In genomic region chr11:94304559-94304958, GRCh38 we compare ENCODE assay signal across 31 cellular contexts. TPM values are rescaled to one million over a fixed set of nuclear protein-coding genes. Genes with fewer than 3 reads are reported as not detected.
DNase-seq lines count a peak whose midpoint lies in the region; ATAC-seq and TF ChIP-seq lines count a peak whose summit lies in the region.
"Had no signal": no experiment of that assay in that cellular context is flagged by ENCODE, and none has a peak within 500 bp of the region (broad histone marks: within the 10 kb centered on the region; RNA-seq: fewer than 3 reads in every experiment).

Gene IZUMO1R (plus strand): TSS chr11:94304580. CDS start chr11:94305637, 1,057 bp downstream.

- peak within 1 kb of the TSS; percentile 23 for H2AK9ac ChIP-seq in IMR-90 (replicated peaks; ENCODE audit: low read depth, low read length, poor library complexity)

- no peak within 1 kb of the TSS for H2BK20ac ChIP-seq in IMR-90 (ENCODE audit: low read depth, low read length)

- H3K36me3 ChIP-seq in GM23338 (ENCODE audit: insufficient read depth) (no peaks in the 10 kb centered on the region), IMR-90 (ENCODE audit: control insufficient read depth, insufficient read depth, low read length) (no peaks in the 10 kb centered on the region), osteoblast (ENCODE audit: insufficient read depth, low read length) (no peaks in the 10 kb centered on the region)
- H3K36me3 ChIP-seq: BLaER1 treated with 17β-estradiol and CSF1 and Interleukin-3, amounts not matched to agents 10 nM and 100 nM; Peyer's patch; SJCRH30 had no signal

- DNase-seq in GM23338 (ENCODE audit: low spot score): no peak
- no peak for DNase-seq in IMR-90
- DNase-seq in coronary artery (ENCODE audit: low spot score): no peak
- no peak for DNase-seq in osteoblast (ENCODE audit: insufficient read length, low spot score, missing footprints)
- DNase-seq in progenitor cell of endocrine pancreas (ENCODE audit: low spot score, unreplicated experiment): no peak
- DNase-seq in stimulated activated naive B cell treated with anti-CD40 and anti-IgM and Interleukin-4, amounts not matched to agents 10 μg/mL and 1 μg/mL and 100 μg/mL, for 72 hours: no peak
- no peak for DNase-seq in MV-4-11 (lab: John Stamatoyannopoulos, UW)
- DNase-seq: activated CD4-positive, alpha-beta memory T cell treated with anti-CD3 and anti-CD28 coated beads, Interleukin-2, amount 10 ng/mL, durations not matched to agents 7 days and 5 days; activated CD4-positive, alpha-beta T cell treated with anti-CD3 and anti-CD28 coated beads for 1 hour; activated naive CD4-positive, alpha-beta T cell treated with anti-CD3 and anti-CD28 coated beads, Interleukin-2, amount 50 U/mL, for 16 hours; caudate nucleus; COR-L47; NCI-H1436 treated with DMSO at 0.1 percent for 48 hours; NCI-H2171; occipital lobe; Peyer's patch; retina; SJCRH30; stimulated activated CD4-positive, alpha-beta T cell treated with anti-CD3 and anti-CD28 coated beads, Interleukin-12 subunit alpha, Interleukin-12 subunit beta, amount 100 ng/mL, for 4 hours; stimulated activated CD4-positive, alpha-beta T cell treated with anti-CD3 and anti-CD28 coated beads, Interleukin-4, amount 100 ng/mL, for 24 hours; substantia nigra had no signal

- no peak within 1 kb of the TSS for H3K14ac ChIP-seq in IMR-90 (replicated peaks; ENCODE audit: low read depth, low read length)

- in situ Hi-C loops in IMR-90 (cut with MboI; ENCODE audit: low sequenced_read_pairs): no loop called here

- TF ChIP-seq CTCF in GM23338 (conservative IDR thresholded peaks at IDR 0.05; ENCODE audit: low read depth in 2 of 2) (no peak), IMR-90 (conservative IDR thresholded peaks at IDR 0.05; ENCODE audit: low read depth, low read length) (no peak), coronary artery (IDR thresholded peaks at IDR 0.05) (no peak), osteoblast (IDR thresholded peaks at IDR 0.05; ENCODE audit: extremely low read depth, low read depth, low read length) (no peak), progenitor cell of endocrine pancreas (IDR thresholded peaks at IDR 0.05; ENCODE audit: unreplicated experiment) (no peak)

- peak within 1 kb of the TSS; percentile 51; the same call in 1 of the 2 replicates for H3K4ac ChIP-seq in IMR-90 (ENCODE audit: low read depth, low read length)

- CTCF ChIA-PET in IMR-90 (lab: Yijun Ruan, JAX): no interaction called here

- H2AK5ac ChIP-seq in IMR-90 (ENCODE audit: low read depth, low read length): no peak within 1 kb of the TSS

- intact Hi-C loops in IMR-90 (cut with micrococcal nuclease): no loop called here

- H3K4me3 ChIP-seq in GM23338 (0 out of 2 replicates have a peak within 1 kb of the TSS, but pooled peaks have one; percentile 36), IMR-90 (ENCODE audit: insufficient read depth, low read depth, low read length) (no peak within 1 kb of the TSS), coronary artery (peak within 1 kb of the TSS; percentile 45), osteoblast (ENCODE audit: insufficient read depth, low read length) (no peak within 1 kb of the TSS)
- H3K4me3 ChIP-seq: BLaER1 treated with 17β-estradiol and CSF1 and Interleukin-3, amounts not matched to agents 10 nM and 100 nM; Peyer's patch; SJCRH30 had no signal

- H3K27ac Mint-ChIP-seq in GM23338 (peak within 1 kb of the TSS; percentile 30; the same call in 1 of the 2 replicates), progenitor cell of endocrine pancreas (no peak within 1 kb of the TSS)
- no peak within 1 kb of the TSS for H3K27ac Mint-ChIP-seq in stimulated activated naive B cell treated with anti-CD40 and anti-IgM and Interleukin-4, amounts not matched to agents 10 μg/mL and 1 μg/mL and 100 μg/mL, for 72 hours
- H3K27ac Mint-ChIP-seq: activated CD4-positive, alpha-beta memory T cell treated with anti-CD3 and anti-CD28 coated beads, Interleukin-2, amount 10 ng/mL, durations not matched to agents 7 days and 5 days; activated T-helper 17 cell treated with anti-CD3 and anti-CD28 coated beads, Interleukin-2, amount 50 U/mL, for 72 hours; memory B cell; stimulated activated effector memory CD8-positive, alpha-beta T cell treated with anti-CD3 and anti-CD28 coated beads, Interleukin-12 subunit alpha, Interleukin-12 subunit beta, amount 100 ng/mL, for 72 hours had no signal

- H3K18ac ChIP-seq in IMR-90 (ENCODE audit: low read depth, low read length): 0 out of 2 replicates have a peak within 1 kb of the TSS, but pooled peaks have one; percentile 18

- no peak within 1 kb of the TSS for H3K56ac ChIP-seq in IMR-90 (ENCODE audit: extremely low read depth, insufficient read depth, low read length)

- H3K79me1 ChIP-seq in IMR-90 (ENCODE audit: low read depth in 1 of 2, low read length in 2 of 2): no peaks in the 10 kb centered on the region

- no peaks in the 10 kb centered on the region; the same call in 1 of the 2 replicates for H3K9me1 ChIP-seq in IMR-90 (ENCODE audit: insufficient read depth, low read length)

- H3F3A ChIP-seq in GM23338 (replicated peaks; ENCODE audit: low read depth): no peaks in the 10 kb centered on the region

- no peaks in the 10 kb centered on the region for H3K9me3 ChIP-seq in IMR-90 (ENCODE audit: control insufficient read depth, insufficient read depth, low read length)
- H3K9me3 ChIP-seq in osteoblast (ENCODE audit: low read depth, low read length): no peaks in the 10 kb centered on the region
- H3K9me3 ChIP-seq: BLaER1 treated with 17β-estradiol and CSF1 and Interleukin-3, amounts not matched to agents 10 nM and 100 nM; Peyer's patch; SJCRH30 had no signal

- H2AFZ ChIP-seq in GM23338 (peak within 1 kb of the TSS; percentile 89), IMR-90 (replicated peaks; ENCODE audit: low read length, poor library complexity) (peak within 1 kb of the TSS; percentile 71), osteoblast (ENCODE audit: low read length) (peak within 1 kb of the TSS; percentile 40)

- no peak within 1 kb of the TSS for H3K23ac ChIP-seq in IMR-90 (ENCODE audit: low read depth, low read length)

- H3K9me3 Mint-ChIP-seq in GM23338: no peaks in the 10 kb centered on the region
- no peaks in the 10 kb centered on the region for H3K9me3 Mint-ChIP-seq in progenitor cell of endocrine pancreas (ENCODE audit: low read depth)
- no peaks in the 10 kb centered on the region for H3K9me3 Mint-ChIP-seq in stimulated activated naive B cell treated with anti-CD40 and anti-IgM and Interleukin-4, amounts not matched to agents 10 μg/mL and 1 μg/mL and 100 μg/mL, for 72 hours
- H3K9me3 Mint-ChIP-seq: activated CD4-positive, alpha-beta memory T cell treated with anti-CD3 and anti-CD28 coated beads, Interleukin-2, amount 10 ng/mL, durations not matched to agents 7 days and 5 days; activated T-helper 17 cell treated with anti-CD3 and anti-CD28 coated beads, Interleukin-2, amount 50 U/mL, for 72 hours; memory B cell; stimulated activated effector memory CD8-positive, alpha-beta T cell treated with anti-CD3 and anti-CD28 coated beads, Interleukin-12 subunit alpha, Interleukin-12 subunit beta, amount 100 ng/mL, for 72 hours had no signal

- 0 out of 2 replicates have a peak, but pooled peaks cover 4% of the 10 kb centered on the region for H3K9me2 ChIP-seq in GM23338 (ENCODE audit: insufficient read depth)

- peak within 1 kb of the TSS in 1 of 2 experiments; percentile 3; a peak in 1 of 4 replicates for H4K8ac ChIP-seq in IMR-90 (ENCODE audit: low read depth in 2 of 2, low read length in 2 of 2)

- TF ChIP-seq RAD21 in IMR-90 (IDR thresholded peaks at IDR 0.05; ENCODE audit: low read length): no peak

- H3K79me2 ChIP-seq in GM23338 (replicated peaks; ENCODE audit: insufficient read depth) (no peaks in the 10 kb centered on the region), osteoblast (ENCODE audit: insufficient read depth, low read length) (no peaks in the 10 kb centered on the region)

- BruUV-seq in IMR-90 (replicated peaks; lab: Mats Ljungman, UMichigan): no TSS peak

- H3K4me3 Mint-ChIP-seq in GM23338 (no peak within 1 kb of the TSS), progenitor cell of endocrine pancreas (ENCODE audit: low read depth) (no peak within 1 kb of the TSS)
- no peak within 1 kb of the TSS for H3K4me3 Mint-ChIP-seq in stimulated activated naive B cell treated with anti-CD40 and anti-IgM and Interleukin-4, amounts not matched to agents 10 μg/mL and 1 μg/mL and 100 μg/mL, for 72 hours
- H3K4me3 Mint-ChIP-seq: activated CD4-positive, alpha-beta memory T cell treated with anti-CD3 and anti-CD28 coated beads, Interleukin-2, amount 10 ng/mL, durations not matched to agents 7 days and 5 days; activated T-helper 17 cell treated with anti-CD3 and anti-CD28 coated beads, Interleukin-2, amount 50 U/mL, for 72 hours; memory B cell; stimulated activated effector memory CD8-positive, alpha-beta T cell treated with anti-CD3 and anti-CD28 coated beads, Interleukin-12 subunit alpha, Interleukin-12 subunit beta, amount 100 ng/mL, for 72 hours had no signal

- peaks cover 20% of the 10 kb centered on the region for H3K4me1 ChIP-seq in GM23338 (ENCODE audit: insufficient read depth)
- peaks cover 5% of the 10 kb centered on the region for H3K4me1 ChIP-seq in IMR-90 (ENCODE audit: control insufficient read depth, insufficient read depth, low read length)
- peaks cover 7% of the 10 kb centered on the region for H3K4me1 ChIP-seq in osteoblast (ENCODE audit: insufficient read depth, low read length)
- H3K4me1 ChIP-seq: BLaER1 treated with 17β-estradiol and CSF1 and Interleukin-3, amounts not matched to agents 10 nM and 100 nM; foreskin keratinocyte; Peyer's patch; SJCRH30 had no signal

- H3K4me2 ChIP-seq in GM23338 (peak within 1 kb of the TSS; percentile 64; the same call in 1 of the 2 replicates), IMR-90 (ENCODE audit: low read depth, low read length) (no peak within 1 kb of the TSS), osteoblast (ENCODE audit: insufficient read depth, low read length) (peak within 1 kb of the TSS; percentile 33)
- H3K4me2 ChIP-seq: BLaER1 treated with 17β-estradiol and CSF1 and Interleukin-3, amounts not matched to agents 10 nM and 100 nM; KMS-11 had no signal

- H4K5ac ChIP-seq in IMR-90 (ENCODE audit: low read depth, low read length): peak within 1 kb of the TSS; percentile 62

- POLR2A ChIA-PET in IMR-90 (lab: Charles Lee; ENCODE audit: unreplicated experiment): no interaction called here

- WGBS in IMR-90 (ENCODE audit: extremely low coverage in 2 of 2, insufficient read length in 1 of 2), 2 experiments: 55% methylated on average over 2 of the region's 7 CpGs; no CpG with 5 or more reads in 1 of the 2 experiments

- H3K27me3 Mint-ChIP-seq in GM23338 (ENCODE audit: insufficient read depth, low read depth, poor library complexity) (peaks cover 10% of the 10 kb centered on the region), progenitor cell of endocrine pancreas (peaks cover 22% of the 10 kb centered on the region)
- H3K27me3 Mint-ChIP-seq in stimulated activated naive B cell treated with anti-CD40 and anti-IgM and Interleukin-4, amounts not matched to agents 10 μg/mL and 1 μg/mL and 100 μg/mL, for 72 hours: no peaks in the 10 kb centered on the region

- no peaks in the 10 kb centered on the region for H3K27me3 ChIP-seq in GM23338 (ENCODE audit: insufficient read depth)
- peaks cover 11% of the 10 kb centered on the region for H3K27me3 ChIP-seq in IMR-90 (ENCODE audit: control insufficient read depth, insufficient read depth, low read length)
- no peaks in the 10 kb centered on the region for H3K27me3 ChIP-seq in osteoblast (ENCODE audit: insufficient read depth, low read length)
- H3K27me3 ChIP-seq: BLaER1 treated with 17β-estradiol and CSF1 and Interleukin-3, amounts not matched to agents 10 nM and 100 nM; Peyer's patch; SJCRH30 had no signal

- H4K91ac ChIP-seq in IMR-90 (ENCODE audit: insufficient read depth, low read depth, low read length): no peak within 1 kb of the TSS; the same call in 1 of the 2 replicates

- H2BK120ac ChIP-seq in IMR-90 (ENCODE audit: low read depth, low read length): peak within 1 kb of the TSS; percentile 50

- ATAC-seq in GM23338 (peak; percentile 13; the same call in 1 of the 3 replicates), IMR-90 (ENCODE audit: low read depth) (no peak), HG03045 (IDR thresholded peaks at IDR 0.05; ENCODE audit: unreplicated experiment) (no peak)
- no peak for ATAC-seq in stimulated activated naive B cell treated with anti-CD40 and anti-IgM and Interleukin-4, amounts not matched to agents 10 μg/mL and 1 μg/mL and 100 μg/mL, for 72 hours (replicated peaks)
- ATAC-seq: activated T-helper 17 cell treated with anti-CD3 and anti-CD28 coated beads, Interleukin-2, amount 50 U/mL, for 72 hours had no signal

- H3K27ac ChIP-seq in GM23338 (ENCODE audit: low read depth) (no peak within 1 kb of the TSS), IMR-90 (ENCODE audit: insufficient read depth, low read length) (no peak within 1 kb of the TSS), coronary artery (peak within 1 kb of the TSS; percentile 11 to 79), osteoblast (ENCODE audit: low read depth, low read length) (no peak within 1 kb of the TSS)
- H3K27ac ChIP-seq: BLaER1 treated with 17β-estradiol and CSF1 and Interleukin-3, amounts not matched to agents 10 nM and 100 nM; foreskin keratinocyte; KMS-11; Peyer's patch; SJCRH30 had no signal

- no peak within 1 kb of the TSS for H2BK5ac ChIP-seq in IMR-90 (ENCODE audit: low read depth, low read length, poor library complexity, severe bottlenecking)

- H2BK15ac ChIP-seq in IMR-90 (ENCODE audit: low read depth, low read length): no peak within 1 kb of the TSS

- TF ChIP-seq POLR2A in IMR-90 (IDR thresholded peaks at IDR 0.05; ENCODE audit: low read depth, low read length): no peak

- H4K20me1 ChIP-seq in GM23338 (replicated peaks; ENCODE audit: insufficient read depth) (no peaks in the 10 kb centered on the region), IMR-90 (ENCODE audit: insufficient read depth, low read length) (no peaks in the 10 kb centered on the region), osteoblast (ENCODE audit: insufficient read depth, low read length) (no peaks in the 10 kb centered on the region)
- H4K20me1 ChIP-seq: BLaER1 treated with 17β-estradiol and CSF1 and Interleukin-3, amounts not matched to agents 10 nM and 100 nM had no signal

- H3K36me3 Mint-ChIP-seq in GM23338 (ENCODE audit: low read depth): no peaks in the 10 kb centered on the region
- H3K36me3 Mint-ChIP-seq in progenitor cell of endocrine pancreas (ENCODE audit: insufficient read depth): no peaks in the 10 kb centered on the region
- no peaks in the 10 kb centered on the region for H3K36me3 Mint-ChIP-seq in stimulated activated naive B cell treated with anti-CD40 and anti-IgM and Interleukin-4, amounts not matched to agents 10 μg/mL and 1 μg/mL and 100 μg/mL, for 72 hours
- H3K36me3 Mint-ChIP-seq: memory B cell; stimulated activated effector memory CD8-positive, alpha-beta T cell treated with anti-CD3 and anti-CD28 coated beads, Interleukin-12 subunit alpha, Interleukin-12 subunit beta, amount 100 ng/mL, for 72 hours had no signal

- no peak within 1 kb of the TSS for H3K9ac ChIP-seq in IMR-90 (ENCODE audit: low read depth, low read length)
- H3K9ac ChIP-seq: BLaER1 treated with 17β-estradiol and CSF1 and Interleukin-3, amounts not matched to agents 10 nM and 100 nM; KMS-11 had no signal

- H3K4me1 Mint-ChIP-seq in GM23338: peaks cover 39% of the 10 kb centered on the region
- H3K4me1 Mint-ChIP-seq in progenitor cell of endocrine pancreas (ENCODE audit: low read depth): peaks cover 3% of the 10 kb centered on the region
- H3K4me1 Mint-ChIP-seq in stimulated activated naive B cell treated with anti-CD40 and anti-IgM and Interleukin-4, amounts not matched to agents 10 μg/mL and 1 μg/mL and 100 μg/mL, for 72 hours: no peaks in the 10 kb centered on the region
- H3K4me1 Mint-ChIP-seq: activated CD4-positive, alpha-beta memory T cell treated with anti-CD3 and anti-CD28 coated beads, Interleukin-2, amount 10 ng/mL, durations not matched to agents 7 days and 5 days; activated T-helper 17 cell treated with anti-CD3 and anti-CD28 coated beads, Interleukin-2, amount 50 U/mL, for 72 hours; memory B cell; stimulated activated effector memory CD8-positive, alpha-beta T cell treated with anti-CD3 and anti-CD28 coated beads, Interleukin-12 subunit alpha, Interleukin-12 subunit beta, amount 100 ng/mL, for 72 hours had no signal

- dilution Hi-C loops in IMR-90 (cut with HindIII; ENCODE audit: low sequenced_read_pairs, unreplicated experiment): no loop called here

RNA-seq across cellular contexts. Expression of gene IZUMO1R, which starts in this region (rescaled TPM):
- total RNA-seq in GM23338 (2014; rRNA removed; shearing (Covaris generic)): not detected in 2 replicates
- not detected in 2 replicates for polyA plus RNA-seq in GM23338 (2016; fragmentation: Nextera tagmentation; extraction: Ambion mirVana)
- not detected in 2 replicates for total RNA-seq in IMR-90 (2012; rRNA removed)
- polyA plus RNA-seq in IMR-90 (2012; rRNA removed): not detected in 2 replicates
- not detected in 2 replicates for polyA plus RNA-seq in IMR-90 (2012; cell fraction: cytosol; rRNA removed)
- not detected in 2 replicates for polyA plus RNA-seq in IMR-90 (2012; cell fraction: nucleus; rRNA removed; ENCODE audit: low replicate concordance)
- not detected in 2 replicates for total RNA-seq in osteoblast
- not detected in 2 replicates for total RNA-seq in progenitor cell of endocrine pancreas
- total RNA-seq: activated CD4-positive, alpha-beta memory T cell treated with anti-CD3 and anti-CD28 coated beads, Interleukin-2, amount 10 ng/mL, durations not matched to agents 7 days and 5 days; activated T-helper 17 cell treated with anti-CD3 and anti-CD28 coated beads, Interleukin-2, amount 50 U/mL, for 72 hours; foreskin keratinocyte; occipital lobe; Peyer's patch; SJCRH30; T-helper 1 cell treated with Interleukin-12 subunit alpha and Interleukin-12 subunit beta and Interleukin-4 antibody, amounts not matched to agents 30 ng/mL and 1 ng/mL, for 36 hours had no signal
- polyA plus RNA-seq: AG04450, esophagus, foreskin keratinocyte had no signal

Comparison
In these comparisons a context has a peak if more than half of its experiments do, and no peak if none do; other contexts are left out.
1. Peak in ATAC-seq, H3K4me3 ChIP-seq and H3K4me2 ChIP-seq in GM23338; RNA of the gene not detected or under 1 TPM.
2. H3K27ac ChIP-seq: peak in coronary artery (2 of 2); none in GM23338 (single experiment), IMR-90 (single experiment) and osteoblast (single experiment).
3. Peak in every context shown above with its lines, with median percentiles within 50 percentile points of each other: H2AFZ ChIP-seq.